9 cellular contexts compared by ENCODE assay signal in genomic region chr11:61007971-61008896, GRCh38. TPM values are rescaled to one million over a fixed set of nuclear protein-coding genes. Genes with fewer than 3 reads are reported as not detected.
DNase-seq lines count a peak whose midpoint lies in the region; ATAC-seq and TF ChIP-seq lines count a peak whose summit lies in the region.
"Had no signal": no experiment of that assay in that cellular context is flagged by ENCODE, and none has a peak within 500 bp of the region (broad histone marks: within the 10 kb centered on the region; RNA-seq: fewer than 3 reads in every experiment).

No MANE protein-coding gene starts in this region.

- peak overlapping the region; percentile 44 for H3K4me3 ChIP-seq in right cardiac atrium (ENCODE audit: low read length)
- H3K4me3 ChIP-seq in rectal smooth muscle tissue (ENCODE audit: low read length): peak overlapping the region; percentile 51

- ATAC-seq in activated B cell treated with CpG ODN at 0.5 μM for 24 hours (ENCODE audit: low read depth): peak; percentile 50
- peak; percentile 27 to 66 for ATAC-seq in right cardiac atrium
- ATAC-seq in GM21390 (IDR thresholded peaks at IDR 0.05; ENCODE audit: unreplicated experiment): no peak

- H3K9me3 ChIP-seq in right cardiac atrium (ENCODE audit: control insufficient read depth, low read length): no peaks in the 10 kb centered on the region
- H3K9me3 ChIP-seq: neutrophil had no signal

- peaks cover 31% of the 10 kb centered on the region for H3K4me1 Mint-ChIP-seq in activated B cell treated with CpG ODN at 0.5 μM for 24 hours

- WGBS in right cardiac atrium: 26% methylated on average over 54 of the region's 54 CpGs

- H3K27me3 Mint-ChIP-seq in activated B cell treated with CpG ODN at 0.5 μM for 24 hours: peaks cover 6% of the 10 kb centered on the region

- peak overlapping the region; percentile 74 for H3K4me3 Mint-ChIP-seq in activated B cell treated with CpG ODN at 0.5 μM for 24 hours

- CTCF ChIA-PET in activated B cell treated with CpG ODN at 0.5 μM for 24 hours (lab: Charles Lee): interaction anchor here (1.2 to 2.4 kb wide), 3 partner anchors 38 to 120 kb away, joined by 3 to 6 read pairs (median 4); no protein-coding TSS in a partner anchor

- TF ChIP-seq CTCF in activated B cell treated with CpG ODN at 0.5 μM for 24 hours (IDR thresholded peaks at IDR 0.05): no peak

- H3K4me1 ChIP-seq in right cardiac atrium (ENCODE audit: control insufficient read depth, insufficient read depth, low read length): no peaks in the 10 kb centered on the region
- H3K4me1 ChIP-seq in rectal smooth muscle tissue (ENCODE audit: control insufficient read depth, insufficient read depth, low read length): peaks cover 3% of the 10 kb centered on the region

- no peak overlapping the region for H3K27ac ChIP-seq in right cardiac atrium (ENCODE audit: low read length)
- no peak overlapping the region for H3K27ac ChIP-seq in rectal smooth muscle tissue (ENCODE audit: low read depth, low read length)
- H3K27ac ChIP-seq: neutrophil had no signal

- intact Hi-C loops in activated B cell treated with CpG ODN at 0.5 μM for 24 hours (cut with micrococcal nuclease) (no loop called here), right cardiac atrium (cut with DNase I) (no loop called here)

- no peaks in the 10 kb centered on the region for H3K9me3 Mint-ChIP-seq in activated B cell treated with CpG ODN at 0.5 μM for 24 hours

- H3K27ac Mint-ChIP-seq in activated B cell treated with CpG ODN at 0.5 μM for 24 hours: no peak overlapping the region

- H3K36me3 Mint-ChIP-seq in activated B cell treated with CpG ODN at 0.5 μM for 24 hours (ENCODE audit: low read depth): no peaks in the 10 kb centered on the region

- H3K27me3 ChIP-seq in right cardiac atrium (ENCODE audit: control insufficient read depth, insufficient read depth): no peaks in the 10 kb centered on the region
- peaks cover 2% of the 10 kb centered on the region for H3K27me3 ChIP-seq in rectal smooth muscle tissue (ENCODE audit: control insufficient read depth, insufficient read depth, low read length)

- H3K36me3 ChIP-seq in rectal smooth muscle tissue (ENCODE audit: control insufficient read depth, insufficient read depth, low read length): no peaks in the 10 kb centered on the region
- H3K36me3 ChIP-seq: neutrophil had no signal

- no peak overlapping the region for H3K9ac ChIP-seq in rectal smooth muscle tissue (ENCODE audit: low read length)

- POLR2A ChIA-PET in activated B cell treated with CpG ODN at 0.5 μM for 24 hours (lab: Charles Lee): interaction anchor here (0.5 to 0.7 kb wide), 3 partner anchors 15 to 776 kb away, joined by 3 to 4 read pairs (median 4); no protein-coding TSS in a partner anchor

- DNase-seq in ELF-1 (ENCODE audit: low read depth, low spot score) (peak; percentile 92), activated B cell treated with CpG ODN at 0.5 μM for 24 hours (no peak), right cardiac atrium (peak in 1 of 3 donors; percentile 69), NCI-H1436 treated with DMSO at 0.1 percent for 48 hours (lab: John Stamatoyannopoulos, UW) (no peak), A172 (ENCODE audit: low spot score) (no peak), DMS79 treated with DMSO at 0.1 percent for 48 hours (lab: John Stamatoyannopoulos, UW) (no peak)

RNA-seq across cellular contexts. Expression of gene CD6, which starts 36.8 kb away (rescaled TPM):
- 6.7 and 12.0 TPM in 2 replicates for total RNA-seq in activated B cell treated with CpG ODN at 0.5 μM for 24 hours
- 1 to 10 TPM in 2 of 4 donors, under 1 TPM in 2; 0.71 to 1.7 (median 0.87) TPM for total RNA-seq in right cardiac atrium
- 0.11 TPM for polyA plus RNA-seq in right cardiac atrium
- total RNA-seq in A172 (2014; rRNA removed; shearing (Covaris generic)): not detected in 2 replicates

RNA-seq across cellular contexts. Expression of gene SLC15A3, which starts 56.3 kb away (rescaled TPM):
- total RNA-seq in activated B cell treated with CpG ODN at 0.5 μM for 24 hours (76.4 and 77.8 TPM in 2 replicates), right cardiac atrium (10 to 100 TPM; 17.4 to 24.7 (median 22.1) TPM)
- 24.6 TPM for polyA plus RNA-seq in right cardiac atrium
- total RNA-seq in A172 (2014; rRNA removed; shearing (Covaris generic)): 6.5 and 9.9 TPM in 2 replicates
